ENCODE assay signal across 10 cellular contexts in genomic region chr19:3404324-3405260, GRCh38. TPM values are rescaled to one million over a fixed set of nuclear protein-coding genes. Genes with fewer than 3 reads are reported as not detected.
A peak's percentile ranks its signal among the peaks of the same experiment; 100 is the strongest.
DNase-seq lines count a peak whose midpoint lies in the region; ATAC-seq and TF ChIP-seq lines count a peak whose summit lies in the region.
"Had no signal": no experiment of that assay in that cellular context is flagged by ENCODE, and none has a peak within 500 bp of the region (broad histone marks: within the 10 kb centered on the region; RNA-seq: fewer than 3 reads in every experiment).

No MANE protein-coding gene starts in this region.

- 9 to 17% (median 14%) methylated on average over 31 to 62 of the region's 62 CpGs for WGBS in heart left ventricle, 4 donors

- H3K36me3 ChIP-seq in ascending aorta (no peaks in the 10 kb centered on the region), heart left ventricle (peaks cover 0 to 22% (median 0%) of the 10 kb centered on the region in 9 donors)

- peaks cover 6 to 61% of the 10 kb centered on the region in 2 donors for H3K4me1 ChIP-seq in ascending aorta
- peaks cover 9 to 90% (median 52%) of the 10 kb centered on the region in 12 donors for H3K4me1 ChIP-seq in heart left ventricle

- no peaks in the 10 kb centered on the region for H3K4me1 Mint-ChIP-seq in activated T-helper 2 cell treated with anti-CD3 and anti-CD28 coated beads, Interferon-gamma antibody, Interleukin-2, Interleukin-4, amounts not matched to agents 10 μg/mL and 5 μg/mL and 100 μg/mL, durations not matched to agents 14 hours and 24 hours and 36 hours (ENCODE audit: low read depth)
- no peaks in the 10 kb centered on the region for H3K4me1 Mint-ChIP-seq in activated CD8-positive, alpha-beta memory T cell treated with anti-CD3 and anti-CD28 coated beads, Interleukin-2, amount 10 ng/mL, durations not matched to agents 7 days and 5 days

- H3K27ac Mint-ChIP-seq in activated T-helper 2 cell treated with anti-CD3 and anti-CD28 coated beads, Interferon-gamma antibody, Interleukin-2, Interleukin-4, amounts not matched to agents 10 μg/mL and 5 μg/mL and 100 μg/mL, durations not matched to agents 14 hours and 24 hours and 36 hours = no peak overlapping the region
- H3K27ac Mint-ChIP-seq in activated CD8-positive, alpha-beta memory T cell treated with anti-CD3 and anti-CD28 coated beads, Interleukin-2, amount 10 ng/mL, durations not matched to agents 7 days and 5 days = no peak overlapping the region

- no peaks in the 10 kb centered on the region for H3K27me3 Mint-ChIP-seq in activated T-helper 2 cell treated with anti-CD3 and anti-CD28 coated beads, Interferon-gamma antibody, Interleukin-2, Interleukin-4, amounts not matched to agents 10 μg/mL and 5 μg/mL and 100 μg/mL, durations not matched to agents 14 hours and 24 hours and 36 hours (ENCODE audit: low read depth)
- no peaks in the 10 kb centered on the region for H3K27me3 Mint-ChIP-seq in activated CD8-positive, alpha-beta memory T cell treated with anti-CD3 and anti-CD28 coated beads, Interleukin-2, amount 10 ng/mL, durations not matched to agents 7 days and 5 days

- H3K36me3 Mint-ChIP-seq in activated T-helper 2 cell treated with anti-CD3 and anti-CD28 coated beads, Interferon-gamma antibody, Interleukin-2, Interleukin-4, amounts not matched to agents 10 μg/mL and 5 μg/mL and 100 μg/mL, durations not matched to agents 14 hours and 24 hours and 36 hours (ENCODE audit: low read depth) = no peaks in the 10 kb centered on the region
- H3K36me3 Mint-ChIP-seq in activated CD8-positive, alpha-beta memory T cell treated with anti-CD3 and anti-CD28 coated beads, Interleukin-2, amount 10 ng/mL, durations not matched to agents 7 days and 5 days = no peaks in the 10 kb centered on the region

- CTCF ChIA-PET in activated CD8-positive, alpha-beta memory T cell treated with anti-CD3 and anti-CD28 coated beads, Interleukin-2, amount 10 ng/mL, durations not matched to agents 7 days and 5 days (lab: Charles Lee) = no interaction called here

- H3K27ac ChIP-seq in ascending aorta (peak overlapping the region; percentile 98 to 100), heart left ventricle (peak overlapping the region; percentile 95 to 100 (median 100))

- TF ChIP-seq CTCF in AG09319 (IDR thresholded peaks at IDR 0.05; ENCODE audit: low read depth, low read length) = no peak
- TF ChIP-seq CTCF in ascending aorta (IDR thresholded peaks at IDR 0.05) = no peak
- peak in 1 of 12 donors; percentile 10 for TF ChIP-seq CTCF in heart left ventricle (IDR thresholded peaks at IDR 0.05)

- peak; percentile 60 to 79 (median 75) for ATAC-seq in heart left ventricle
- no peak for ATAC-seq in GM18498 (IDR thresholded peaks at IDR 0.05; ENCODE audit: unreplicated experiment)
- no peak for ATAC-seq in activated CD8-positive, alpha-beta memory T cell treated with anti-CD3 and anti-CD28 coated beads, Interleukin-2, amount 10 ng/mL, durations not matched to agents 7 days and 5 days

- DNase-seq in AG09319 (ENCODE audit: extremely low read depth, low read depth) (peak; percentile 82), ascending aorta (ENCODE audit: low spot score in 2 of 2) (peak; percentile 55 to 95), heart left ventricle (peak; percentile 92 to 94 (median 92)), pons (ENCODE audit: low spot score) (peak; percentile 77), NCI-H526 (lab: John Stamatoyannopoulos, UW) (no peak)
- DNase-seq in activated T-helper 2 cell treated with anti-CD3 and anti-CD28 coated beads, Interferon-gamma antibody, Interleukin-2, Interleukin-4, amounts not matched to agents 10 μg/mL and 5 μg/mL and 100 μg/mL, durations not matched to agents 14 hours and 24 hours and 36 hours (ENCODE audit: low spot score) = no peak
- no peak for DNase-seq in activated CD8-positive, alpha-beta memory T cell treated with anti-CD3 and anti-CD28 coated beads, Interleukin-2, amount 10 ng/mL, durations not matched to agents 7 days and 5 days
- DNase-seq: DMS79; stimulated activated CD4-positive, alpha-beta T cell treated with anti-CD3 and anti-CD28 coated beads, Interleukin-4, amount 100 ng/mL, for 1 hour had no signal

- H3K4me3 ChIP-seq in ascending aorta = peak overlapping the region; percentile 60 to 65
- peak overlapping the region; percentile 13 to 63 (median 47) for H3K4me3 ChIP-seq in heart left ventricle

- H3K27me3 ChIP-seq in ascending aorta = no peaks in the 10 kb centered on the region
- H3K27me3 ChIP-seq in heart left ventricle = no peaks in the 10 kb centered on the region

- TF ChIP-seq POLR2A in heart left ventricle (IDR thresholded peaks at IDR 0.05) = peak in 1 of 2 donors; percentile 66

- intact Hi-C loops in ascending aorta (cut with DNase I) (loop anchor here (1.0 to 2.0 kb wide), 5 partner anchors 25 to 68 kb away; partner anchors contain the start of gene NFIC), heart left ventricle (cut with DNase I) (loop anchor here in 9 of 10 donors (1.0 to 5.0 kb wide), 7 partner anchors 24 to 44 kb away; partner anchors contain the start of gene NFIC (in 4 of the 9))
- intact Hi-C loops in activated T-helper 2 cell treated with anti-CD3 and anti-CD28 coated beads, Interferon-gamma antibody, Interleukin-2, Interleukin-4, amounts not matched to agents 10 μg/mL and 5 μg/mL and 100 μg/mL, durations not matched to agents 14 hours and 24 hours and 36 hours (cut with micrococcal nuclease) = no loop called here

- no peak overlapping the region for H3K4me3 Mint-ChIP-seq in activated T-helper 2 cell treated with anti-CD3 and anti-CD28 coated beads, Interferon-gamma antibody, Interleukin-2, Interleukin-4, amounts not matched to agents 10 μg/mL and 5 μg/mL and 100 μg/mL, durations not matched to agents 14 hours and 24 hours and 36 hours (ENCODE audit: low read depth)
- H3K4me3 Mint-ChIP-seq in activated CD8-positive, alpha-beta memory T cell treated with anti-CD3 and anti-CD28 coated beads, Interleukin-2, amount 10 ng/mL, durations not matched to agents 7 days and 5 days = no peak overlapping the region

- no peaks in the 10 kb centered on the region for H3K9me3 Mint-ChIP-seq in activated T-helper 2 cell treated with anti-CD3 and anti-CD28 coated beads, Interferon-gamma antibody, Interleukin-2, Interleukin-4, amounts not matched to agents 10 μg/mL and 5 μg/mL and 100 μg/mL, durations not matched to agents 14 hours and 24 hours and 36 hours
- no peaks in the 10 kb centered on the region for H3K9me3 Mint-ChIP-seq in activated CD8-positive, alpha-beta memory T cell treated with anti-CD3 and anti-CD28 coated beads, Interleukin-2, amount 10 ng/mL, durations not matched to agents 7 days and 5 days (ENCODE audit: low read depth)

- H3K9me3 ChIP-seq in ascending aorta = no peaks in the 10 kb centered on the region
- H3K9me3 ChIP-seq in heart left ventricle = no peaks in the 10 kb centered on the region

RNA-seq across cellular contexts. Expression of gene NFIC, which starts 38.2 kb away (rescaled TPM):
- total RNA-seq in ascending aorta (194 TPM), heart left ventricle (100 to 1,000 TPM; 107 to 267 (median 155) TPM)
- polyA plus RNA-seq in heart left ventricle = 100 to 1,000 TPM; 159 to 192 TPM
- total RNA-seq in activated T-helper 2 cell treated with anti-CD3 and anti-CD28 coated beads, Interferon-gamma antibody, Interleukin-2, Interleukin-4, amounts not matched to agents 10 μg/mL and 5 μg/mL and 100 μg/mL, durations not matched to agents 14 hours and 24 hours and 36 hours = 16.5 and 17.3 TPM in 2 replicates
- total RNA-seq in activated CD8-positive, alpha-beta memory T cell treated with anti-CD3 and anti-CD28 coated beads, Interleukin-2, amount 10 ng/mL, durations not matched to agents 7 days and 5 days = 10 to 100 TPM; 14.0 to 15.1 TPM

Comparison
In these comparisons a context has a peak if more than half of its experiments do, and no peak if none do; other contexts are left out.
1. DNase-seq: peak in AG09319 (single experiment), ascending aorta (2 of 2), heart left ventricle (5 of 5) and pons (single experiment); none in activated T-helper 2 cell treated with anti-CD3 and anti-CD28 coated beads, Interferon-gamma antibody, Interleukin-2, Interleukin-4, amounts not matched to agents 10 μg/mL and 5 μg/mL and 100 μg/mL, durations not matched to agents 14 hours and 24 hours and 36 hours (single experiment), NCI-H526 (0 of 2) and activated CD8-positive, alpha-beta memory T cell treated with anti-CD3 and anti-CD28 coated beads, Interleukin-2, amount 10 ng/mL, durations not matched to agents 7 days and 5 days (single experiment).
2. ATAC-seq: peak in heart left ventricle (4 of 4); none in GM18498 (single experiment) and activated CD8-positive, alpha-beta memory T cell treated with anti-CD3 and anti-CD28 coated beads, Interleukin-2, amount 10 ng/mL, durations not matched to agents 7 days and 5 days (single experiment).